In genomic region chr3:101780661-101781060, GRCh38 we compare ENCODE assay signal across 8 cellular contexts. TPM values are rescaled to one million over a fixed set of nuclear protein-coding genes. Genes with fewer than 3 reads are reported as not detected.
DNase-seq lines count a peak whose midpoint lies in the region; ATAC-seq lines count a peak whose summit lies in the region.

No MANE protein-coding gene starts in this region.

- intact Hi-C loops in head of caudate nucleus (cut with DNase I): loop anchor here (10.0 kb wide), 1 partner anchor 56 kb away; the partner anchor contains the start of gene CEP97

- no peak overlapping the region for H3K27ac Mint-ChIP-seq in activated CD4-positive, alpha-beta T cell treated with anti-CD3 and anti-CD28 coated beads, Interleukin-2, amount 10 ng/mL, durations not matched to agents 7 days and 5 days
- H3K27ac Mint-ChIP-seq in stimulated activated effector memory CD8-positive, alpha-beta T cell treated with anti-CD3 and anti-CD28 coated beads, Interleukin-12 subunit alpha, Interleukin-12 subunit beta, amount 100 ng/mL, for 72 hours: peak overlapping the region; percentile 94

- CTCF ChIA-PET in activated CD4-positive, alpha-beta T cell treated with anti-CD3 and anti-CD28 coated beads, Interleukin-2, amount 10 ng/mL, durations not matched to agents 7 days and 5 days (lab: Charles Lee): interaction anchor here (1.2 kb wide), 1 partner anchor 13 kb away, joined by 3 read pairs; no protein-coding TSS in a partner anchor

- H3K27me3 Mint-ChIP-seq in activated CD4-positive, alpha-beta T cell treated with anti-CD3 and anti-CD28 coated beads, Interleukin-2, amount 10 ng/mL, durations not matched to agents 7 days and 5 days: no peaks in the 10 kb centered on the region

- no peaks in the 10 kb centered on the region for H3K9me3 Mint-ChIP-seq in activated CD4-positive, alpha-beta T cell treated with anti-CD3 and anti-CD28 coated beads, Interleukin-2, amount 10 ng/mL, durations not matched to agents 7 days and 5 days
- H3K9me3 Mint-ChIP-seq in stimulated activated effector memory CD8-positive, alpha-beta T cell treated with anti-CD3 and anti-CD28 coated beads, Interleukin-12 subunit alpha, Interleukin-12 subunit beta, amount 100 ng/mL, for 72 hours: no peaks in the 10 kb centered on the region

- peaks cover 29% of the 10 kb centered on the region for H3K36me3 Mint-ChIP-seq in activated CD4-positive, alpha-beta T cell treated with anti-CD3 and anti-CD28 coated beads, Interleukin-2, amount 10 ng/mL, durations not matched to agents 7 days and 5 days (ENCODE audit: low read depth)
- H3K36me3 Mint-ChIP-seq in stimulated activated effector memory CD8-positive, alpha-beta T cell treated with anti-CD3 and anti-CD28 coated beads, Interleukin-12 subunit alpha, Interleukin-12 subunit beta, amount 100 ng/mL, for 72 hours: peaks cover 36% of the 10 kb centered on the region

- H3K4me1 Mint-ChIP-seq in activated CD4-positive, alpha-beta T cell treated with anti-CD3 and anti-CD28 coated beads, Interleukin-2, amount 10 ng/mL, durations not matched to agents 7 days and 5 days: peaks cover 62% of the 10 kb centered on the region
- peaks cover 44% of the 10 kb centered on the region for H3K4me1 Mint-ChIP-seq in stimulated activated effector memory CD8-positive, alpha-beta T cell treated with anti-CD3 and anti-CD28 coated beads, Interleukin-12 subunit alpha, Interleukin-12 subunit beta, amount 100 ng/mL, for 72 hours

- POLR2A ChIA-PET in activated CD4-positive, alpha-beta T cell treated with anti-CD3 and anti-CD28 coated beads, Interleukin-2, amount 10 ng/mL, durations not matched to agents 7 days and 5 days (lab: Charles Lee): no interaction called here

- peak overlapping the region; percentile 24 for H3K4me3 Mint-ChIP-seq in activated CD4-positive, alpha-beta T cell treated with anti-CD3 and anti-CD28 coated beads, Interleukin-2, amount 10 ng/mL, durations not matched to agents 7 days and 5 days
- peak overlapping the region; percentile 80 for H3K4me3 Mint-ChIP-seq in stimulated activated effector memory CD8-positive, alpha-beta T cell treated with anti-CD3 and anti-CD28 coated beads, Interleukin-12 subunit alpha, Interleukin-12 subunit beta, amount 100 ng/mL, for 72 hours

- no peak for DNase-seq in activated CD4-positive, alpha-beta T cell treated with anti-CD3 and anti-CD28 coated beads, Interleukin-2, amount 10 ng/mL, durations not matched to agents 7 days and 5 days
- no peak for DNase-seq in activated CD4-positive, alpha-beta T cell treated with anti-CD3 and anti-CD28 coated beads for 48 hours
- peak; percentile 26 for DNase-seq in T1000 (lab: John Stamatoyannopoulos, UW)
- DNase-seq in head of caudate nucleus: peak in 31 of 42 donors; percentile 25 to 78 (median 50)
- DNase-seq in stimulated activated effector memory CD8-positive, alpha-beta T cell treated with anti-CD3 and anti-CD28 coated beads, Interleukin-12 subunit alpha, Interleukin-12 subunit beta, amount 100 ng/mL, for 72 hours (ENCODE audit: low spot score in 2 of 2): no peak

- ATAC-seq in stimulated activated effector memory CD8-positive, alpha-beta T cell treated with anti-CD3 and anti-CD28 coated beads, Interleukin-12 subunit alpha, Interleukin-12 subunit beta, amount 100 ng/mL, for 72 hours: no peak
- ATAC-seq in GM21619 (IDR thresholded peaks at IDR 0.05; ENCODE audit: unreplicated experiment) (no peak), HG02840 (IDR thresholded peaks at IDR 0.05; ENCODE audit: low FRiP score, unreplicated experiment) (no peak), HG02885 (IDR thresholded peaks at IDR 0.05; ENCODE audit: poor library complexity, unreplicated experiment) (no peak)

RNA-seq across cellular contexts. Expression of gene NXPE3, which starts 1.6 kb away (rescaled TPM):
- total RNA-seq in activated CD4-positive, alpha-beta T cell treated with anti-CD3 and anti-CD28 coated beads, Interleukin-2, amount 10 ng/mL, durations not matched to agents 7 days and 5 days: 10 to 100 TPM; 28.5 to 29.5 TPM

RNA-seq across cellular contexts. Expression of gene CEP97, which starts 56.2 kb away (rescaled TPM):
- total RNA-seq in activated CD4-positive, alpha-beta T cell treated with anti-CD3 and anti-CD28 coated beads, Interleukin-2, amount 10 ng/mL, durations not matched to agents 7 days and 5 days: 10 to 100 TPM; 23.7 to 24.5 TPM

Comparison
In these comparisons a context has a peak if more than half of its experiments do, and no peak if none do; other contexts are left out.
1. DNase-seq: peak in T1000 (single experiment) and head of caudate nucleus (31 of 42); none in activated CD4-positive, alpha-beta T cell treated with anti-CD3 and anti-CD28 coated beads, Interleukin-2, amount 10 ng/mL, durations not matched to agents 7 days and 5 days (single experiment), activated CD4-positive, alpha-beta T cell treated with anti-CD3 and anti-CD28 coated beads for 48 hours (single experiment) and stimulated activated effector memory CD8-positive, alpha-beta T cell treated with anti-CD3 and anti-CD28 coated beads, Interleukin-12 subunit alpha, Interleukin-12 subunit beta, amount 100 ng/mL, for 72 hours (0 of 2).